33 cellular contexts compared by ENCODE assay signal in genomic region chr2:70981866-70982810, GRCh38. TPM values are rescaled to one million over a fixed set of nuclear protein-coding genes. Genes with fewer than 3 reads are reported as not detected.
DNase-seq lines count a peak whose midpoint lies in the region; ATAC-seq, FAIRE-seq and TF ChIP-seq lines count a peak whose summit lies in the region.
"Had no signal": no experiment of that assay in that cellular context is flagged by ENCODE, and none has a peak within 500 bp of the region (broad histone marks: within the 10 kb centered on the region; RNA-seq: fewer than 3 reads in every experiment).

No MANE protein-coding gene starts in this region.

- H3K27me3 ChIP-seq in heart right ventricle: peaks cover 0 to 12% (median 0%) of the 10 kb centered on the region in 7 donors
- H3K27me3 ChIP-seq in bronchial epithelial cell (ENCODE audit: control insufficient read depth, insufficient read depth, low read length): no peaks in the 10 kb centered on the region
- no peaks in the 10 kb centered on the region for H3K27me3 ChIP-seq in sigmoid colon
- H3K27me3 ChIP-seq in mesenchymal stem cell (ENCODE audit: control insufficient read depth in 1 of 2, insufficient read depth in 1 of 2, low read length in 2 of 2): no peaks in the 10 kb centered on the region
- H3K27me3 ChIP-seq: esophagus squamous epithelium, right lobe of liver, thyroid gland had no signal

- FAIRE-seq in bronchial epithelial cell (lab: Jason Lieb, UNC): peak; percentile 28
- FAIRE-seq: endometrium had no signal

- no peak for ATAC-seq in heart right ventricle
- no peak for ATAC-seq in GM19324 (IDR thresholded peaks at IDR 0.05; ENCODE audit: low FRiP score, unreplicated experiment)
- ATAC-seq: left cardiac atrium, right lobe of liver, Right ventricle myocardium inferior had no signal

- peaks cover 6 to 42% (median 26%) of the 10 kb centered on the region in 9 donors for H3K4me1 ChIP-seq in heart right ventricle
- peaks cover 0 to 27% (median 18%) of the 10 kb centered on the region in 4 donors for H3K4me1 ChIP-seq in sigmoid colon
- H3K4me1 ChIP-seq in mesenchymal stem cell (ENCODE audit: control insufficient read depth, insufficient read depth, low read depth, low read length): peaks cover 16% of the 10 kb centered on the region

- intact Hi-C loops in cardiac septum (cut with DNase I): no loop called here
- intact Hi-C loops in heart right ventricle (cut with DNase I): no loop called here
- intact Hi-C loops in sigmoid colon (cut with DNase I): loop anchor here (2.0 kb wide), 1 partner anchor 13 kb away; the partner anchor contains the start of gene TEX261

- H3K18ac ChIP-seq in mesenchymal stem cell (ENCODE audit: low read depth in 1 of 2, low read length in 2 of 2): no peak overlapping the region

- H3K9me3 ChIP-seq in heart right ventricle (no peaks in the 10 kb centered on the region), sigmoid colon (no peaks in the 10 kb centered on the region), mesenchymal stem cell (ENCODE audit: control insufficient read depth, low read length) (no peaks in the 10 kb centered on the region)
- H3K9me3 ChIP-seq: esophagus squamous epithelium, neutrophil, right lobe of liver, thyroid gland had no signal

- no peak overlapping the region for H2AFZ ChIP-seq in mesenchymal stem cell (ENCODE audit: low read depth, low read length)
- H2AFZ ChIP-seq: PC-9 had no signal

- no peak overlapping the region for H3K14ac ChIP-seq in mesenchymal stem cell (ENCODE audit: low read length in 2 of 2)

- peaks cover 5% of the 10 kb centered on the region for H3K79me1 ChIP-seq in mesenchymal stem cell (replicated peaks; ENCODE audit: low read length, poor library complexity, severe bottlenecking)

- no peak for TF ChIP-seq POLR2A in sigmoid colon (IDR thresholded peaks at IDR 0.05)

- WGBS in heart right ventricle, 2 donors: 91 to 92% methylated on average over 14 of the region's 14 CpGs
- WGBS in sigmoid colon, 2 donors: 89 to 93% methylated on average over 14 of the region's 14 CpGs
- WGBS in mesenchymal stem cell: 88% methylated on average over 14 of the region's 14 CpGs

- H2BK120ac ChIP-seq in mesenchymal stem cell (ENCODE audit: low read depth, low read length): no peak overlapping the region

- TF ChIP-seq CTCF in heart right ventricle (IDR thresholded peaks at IDR 0.05): no peak
- TF ChIP-seq CTCF in bronchial epithelial cell (IDR thresholded peaks at IDR 0.05; ENCODE audit: insufficient read depth, low read length, severe bottlenecking): no peak
- TF ChIP-seq CTCF in sigmoid colon (IDR thresholded peaks at IDR 0.05): no peak

- no peak overlapping the region for H2BK12ac ChIP-seq in mesenchymal stem cell (ENCODE audit: low read length in 2 of 2)

- H2AK5ac ChIP-seq in mesenchymal stem cell (ENCODE audit: low read length, severe bottlenecking): no peak overlapping the region

- H4K91ac ChIP-seq in mesenchymal stem cell (ENCODE audit: low read length): no peak overlapping the region

- TF ChIP-seq EP300 in sigmoid colon (IDR thresholded peaks at IDR 0.05): no peak

- no peak overlapping the region for H4K8ac ChIP-seq in mesenchymal stem cell (ENCODE audit: low read length)

- H3K36me3 ChIP-seq in heart right ventricle (peaks cover 0 to 24% (median 12%) of the 10 kb centered on the region in 9 donors), bronchial epithelial cell (ENCODE audit: control insufficient read depth, insufficient read depth, low read length) (peaks cover 3% of the 10 kb centered on the region), sigmoid colon (peaks cover 0 to 18% (median 10%) of the 10 kb centered on the region in 4 donors), mesenchymal stem cell (ENCODE audit: control insufficient read depth in 1 of 2, insufficient read depth in 2 of 2, low read depth in 1 of 2, low read length in 2 of 2) (peaks cover 23 to 42% of the 10 kb centered on the region in 2 experiments)
- H3K36me3 ChIP-seq: thyroid gland had no signal

- H2BK5ac ChIP-seq in mesenchymal stem cell (ENCODE audit: low read depth, low read length, poor library complexity, severe bottlenecking): no peak overlapping the region

- H3K27ac ChIP-seq in heart right ventricle: no peak overlapping the region
- no peak overlapping the region for H3K27ac ChIP-seq in sigmoid colon
- H3K27ac ChIP-seq in mesenchymal stem cell (ENCODE audit: low read length, poor library complexity, severe bottlenecking): no peak overlapping the region
- H3K27ac ChIP-seq: esophagus squamous epithelium, neutrophil, PC-9, right lobe of liver, thyroid gland had no signal

- no peak overlapping the region for H3K4ac ChIP-seq in mesenchymal stem cell (ENCODE audit: low read depth in 1 of 2, low read length in 2 of 2)

- H3K4me3 ChIP-seq in heart right ventricle: no peak overlapping the region
- H3K4me3 ChIP-seq in bronchial epithelial cell (ENCODE audit: low read depth, low read length): no peak overlapping the region
- H3K4me3 ChIP-seq in sigmoid colon: no peak overlapping the region
- H3K4me3 ChIP-seq in mesenchymal stem cell (ENCODE audit: insufficient read depth in 1 of 2, low read depth in 1 of 2, low read length in 2 of 2): no peak overlapping the region
- H3K4me3 ChIP-seq: esophagus squamous epithelium, PC-9, right lobe of liver, thyroid gland had no signal

- no peak overlapping the region for H3K4me2 ChIP-seq in mesenchymal stem cell (ENCODE audit: low read length, poor library complexity, severe bottlenecking)
- H3K4me2 ChIP-seq: PC-9 had no signal

- H3K23ac ChIP-seq in mesenchymal stem cell (ENCODE audit: low read length in 2 of 2): no peak overlapping the region

- no peak overlapping the region for H2BK15ac ChIP-seq in mesenchymal stem cell (ENCODE audit: low read depth, poor library complexity, severe bottlenecking)

- DNase-seq in cardiac septum (ENCODE audit: low spot score) (peak; percentile 68), heart right ventricle (no peak), bronchial epithelial cell (ENCODE audit: low read depth) (no peak), sigmoid colon (peak; percentile 60), mesenchymal stem cell (no peak), HCEC 1CT (no peak)
- DNase-seq: activated CD4-positive, alpha-beta T cell treated with anti-CD3 and anti-CD28 coated beads, Interleukin-2, amount 10 ng/mL, durations not matched to agents 7 days and 5 days; activated naive CD4-positive, alpha-beta T cell treated with anti-CD3 and anti-CD28 coated beads, Interleukin-2, amount 10 ng/mL, durations not matched to agents 7 days and 5 days; anterior cingulate cortex; Calu3; caudate nucleus; DMS79 treated with DMSO at 0.1 percent for 48 hours; esophagus squamous epithelium; foreskin melanocyte; GF-D8; H7; IMR-90; left cardiac atrium; NCI-H1048; NCI-H1694 treated with DMSO at 0.1 percent for 48 hours; NCI-H2171 treated with DMSO at 0.1 percent for 48 hours; NCI-H524; NK-92 treated with Interleukin-12 subunit alpha and Interleukin-12 subunit beta, amount 100 ng/mL, for 24 hours; PC-9; stimulated activated CD4-positive, alpha-beta T cell treated with anti-CD3 and anti-CD28 coated beads, Interleukin-15, amount 100 ng/mL, for 24 hours; thyroid gland had no signal

- no peak overlapping the region for H3K9ac ChIP-seq in mesenchymal stem cell (ENCODE audit: low read length)

RNA-seq across cellular contexts. Expression of gene ANKRD53, which starts 3.7 kb away (rescaled TPM):
- total RNA-seq in cardiac septum (0.38 TPM), heart right ventricle (1 to 10 TPM in 1 of 10 donors, under 1 TPM in 8, not detected in 1; 0.14 to 1.3 (median 0.74) TPM), bronchial epithelial cell (not detected in 2 replicates), sigmoid colon (1 to 10 TPM in 2 of 4 donors, under 1 TPM in 2; 0.49 to 1.9 (median 0.87) TPM)
- polyA plus RNA-seq in heart right ventricle (1 to 10 TPM in 1 of 2 donors, under 1 TPM in 1; 0.97 to 1.1 TPM), sigmoid colon (1 to 10 TPM in 2 of 3 donors, not detected in 1; 1.0 to 1.2 TPM)
- polyA plus RNA-seq in mesenchymal stem cell (2013, experiment 1 of 2): 2.6 TPM
- 2.5 TPM for polyA plus RNA-seq in mesenchymal stem cell (2013, experiment 2 of 2)
- total RNA-seq: Calu3, H7, PC-9 had no signal
- polyA plus RNA-seq: CD14-positive monocyte had no signal

RNA-seq across cellular contexts. Expression of gene TEX261, which starts 12.5 kb away (rescaled TPM):
- total RNA-seq in cardiac septum (46.1 TPM), heart right ventricle (10 to 100 TPM; 35.9 to 67.0 (median 45.1) TPM), bronchial epithelial cell (11.1 and 14.1 TPM in 2 replicates), sigmoid colon (10 to 100 TPM; 19.5 to 26.5 (median 22.8) TPM)
- polyA plus RNA-seq in heart right ventricle (10 to 100 TPM; 17.5 to 34.4 TPM), sigmoid colon (10 to 100 TPM; 12.0 to 47.6 (median 16.8) TPM)
- 82.9 TPM for polyA plus RNA-seq in mesenchymal stem cell (2013, experiment 1 of 2)
- 81.2 TPM for polyA plus RNA-seq in mesenchymal stem cell (2013, experiment 2 of 2)

RNA-seq across cellular contexts. Expression of gene ATP6V1B1, which starts 46.4 kb away (rescaled TPM):
- 0.43 TPM for total RNA-seq in cardiac septum
- total RNA-seq in heart right ventricle: 1 to 10 TPM in 3 of 10 donors, under 1 TPM in 3, not detected in 4; 0.30 to 2.0 (median 0.88) TPM
- 1 to 10 TPM in 1 of 2 donors, under 1 TPM in 1; 0.28 to 6.4 TPM for polyA plus RNA-seq in heart right ventricle
- total RNA-seq in bronchial epithelial cell: 0.64 TPM in 1 of 2 replicates, not detected in the other
- total RNA-seq in sigmoid colon: 1 to 10 TPM in 1 of 4 donors, under 1 TPM in 1, not detected in 2; 0.66 to 1.9 TPM
- under 1 TPM in 1 of 3 donors, not detected in 2; 0.16 TPM for polyA plus RNA-seq in sigmoid colon
- not detected for polyA plus RNA-seq in mesenchymal stem cell (2013, experiment 1 of 2)
- polyA plus RNA-seq in mesenchymal stem cell (2013, experiment 2 of 2): 0.10 TPM
- total RNA-seq: activated CD4-positive, alpha-beta T cell treated with anti-CD3 and anti-CD28 coated beads, Interleukin-2, amount 10 ng/mL, durations not matched to agents 7 days and 5 days; Calu3; IMR-90; progenitor cell of endocrine pancreas; Right ventricle myocardium inferior; thyroid gland had no signal
- polyA plus RNA-seq: CD14-positive monocyte had no signal

Comparison
In these comparisons a context has a peak if more than half of its experiments do, and no peak if none do; other contexts are left out.
1. DNase-seq: peak in cardiac septum (single experiment) and sigmoid colon (single experiment); none in heart right ventricle (0 of 2), bronchial epithelial cell (single experiment), mesenchymal stem cell (single experiment) and HCEC 1CT (single experiment).